Comparison of ENCODE assay signal across 22 cellular contexts in the genomic region with DNA sequence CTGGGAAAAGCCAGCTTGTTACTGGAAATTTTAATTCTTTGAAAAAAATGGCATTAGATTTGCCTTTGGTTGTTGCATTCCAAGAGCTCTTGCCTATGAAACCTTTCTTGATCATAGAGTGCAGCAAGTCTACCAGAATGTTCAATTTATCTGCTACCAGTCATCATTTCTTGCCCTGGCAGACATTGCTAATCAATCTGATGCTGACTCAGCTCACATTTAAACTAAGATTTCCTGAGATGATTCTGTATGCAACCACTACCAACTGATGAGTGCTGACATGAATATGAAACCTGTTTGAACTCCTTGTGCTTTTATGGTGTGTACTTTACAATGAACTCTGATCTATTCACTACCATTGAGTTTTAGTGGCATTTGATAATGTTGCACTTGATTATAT.
DNase-seq lines count a peak whose midpoint lies in the region; ATAC-seq, FAIRE-seq and TF ChIP-seq lines count a peak whose summit lies in the region.
"Had no signal": no experiment of that assay in that cellular context is flagged by ENCODE, and none has a peak within 500 bp of the region (broad histone marks: within the 10 kb centered on the region; RNA-seq: fewer than 3 reads in every experiment).

No MANE protein-coding gene starts in this region.

- H3K27ac ChIP-seq in HepG2 (ENCODE audit: extremely low read length, insufficient read depth, low read length) (no peak overlapping the region), right lobe of liver (no peak overlapping the region), GM23338 (ENCODE audit: low read depth) (no peak overlapping the region), IMR-90 (ENCODE audit: insufficient read depth, low read length) (no peak overlapping the region), coronary artery (no peak overlapping the region)
- H3K27ac ChIP-seq: BLaER1 treated with 17β-estradiol and CSF1 and Interleukin-3, amounts not matched to agents 10 nM and 100 nM; C4-2B had no signal

- no peak overlapping the region for H2AK9ac ChIP-seq in IMR-90 (replicated peaks; ENCODE audit: low read depth, low read length, poor library complexity)

- H2AK5ac ChIP-seq in IMR-90 (ENCODE audit: low read depth, low read length): no peak overlapping the region

- intact Hi-C loops in HepG2 (cut with micrococcal nuclease; ENCODE audit: unreplicated experiment): no loop called here
- intact Hi-C loops in right lobe of liver (cut with DNase I): no loop called here
- intact Hi-C loops in IMR-90 (cut with micrococcal nuclease): no loop called here

- no peak overlapping the region for H2BK15ac ChIP-seq in IMR-90 (ENCODE audit: low read depth, low read length)

- no peak overlapping the region for H3K4ac ChIP-seq in IMR-90 (ENCODE audit: low read depth, low read length)

- peaks cover 10% of the 10 kb centered on the region; the same call in 1 of the 2 replicates for H3K9me2 ChIP-seq in GM23338 (ENCODE audit: insufficient read depth)

- H3K9me3 ChIP-seq in HepG2 (ENCODE audit: low read length) (no peaks in the 10 kb centered on the region; the same call in 1 of the 2 replicates), right lobe of liver (no peaks in the 10 kb centered on the region), IMR-90 (ENCODE audit: control insufficient read depth, insufficient read depth, low read length) (no peaks in the 10 kb centered on the region)
- H3K9me3 ChIP-seq: Caco-2 had no signal

- no peak for FAIRE-seq in HepG2 (lab: Jason Lieb, UNC)
- FAIRE-seq: A204.1, D721Med, G401.6, GM12891, GM19239 had no signal

- H3K4me1 Mint-ChIP-seq in GM23338: peaks cover under 1% of the 10 kb centered on the region; the same call in 2 of the 3 replicates
- H3K4me1 Mint-ChIP-seq: B cell had no signal

- no peak for DNase-seq in HepG2 (ENCODE audit: low spot score)
- DNase-seq in right lobe of liver: no peak
- no peak for DNase-seq in GM23338 (ENCODE audit: low spot score)
- DNase-seq in IMR-90: no peak
- DNase-seq in coronary artery (ENCODE audit: low spot score): no peak
- no peak for DNase-seq in activated CD4-positive, alpha-beta T cell treated with anti-CD3 and anti-CD28 coated beads, Interleukin-2, amount 50 U/mL, for 4 hours
- DNase-seq: 8988T; AML-193; Caco-2; Calu3; CD4-positive, alpha-beta T cell; CD8-positive, alpha-beta T cell; DMS79 treated with DMSO at 0.1 percent for 48 hours; GF-D8 had no signal

- TF ChIP-seq CTCF in HepG2 (CRISPR knock-in tag; IDR thresholded peaks at IDR 0.05) (no peak), right lobe of liver (IDR thresholded peaks at IDR 0.05) (no peak), GM23338 (conservative IDR thresholded peaks at IDR 0.05; ENCODE audit: low read depth in 2 of 2) (no peak), IMR-90 (conservative IDR thresholded peaks at IDR 0.05; ENCODE audit: low read depth, low read length) (no peak), coronary artery (IDR thresholded peaks at IDR 0.05) (no peak)

- TF ChIP-seq RAD21 in HepG2 (CRISPR knock-in tag; IDR thresholded peaks at IDR 0.05) (no peak), IMR-90 (IDR thresholded peaks at IDR 0.05; ENCODE audit: low read length) (no peak)

- TF ChIP-seq EP300 in HepG2 (IDR thresholded peaks at IDR 0.05; ENCODE audit: low read depth in 2 of 2, low read length in 2 of 2) (no peak), HepG2 (CRISPR knock-in tag; IDR thresholded peaks at IDR 0.05; ENCODE audit: borderline replicate concordance) (no peak)

- no peak overlapping the region for H3K14ac ChIP-seq in IMR-90 (replicated peaks; ENCODE audit: low read depth, low read length)

- H4K20me1 ChIP-seq in HepG2 (ENCODE audit: insufficient read depth, low read length): no peaks in the 10 kb centered on the region
- H4K20me1 ChIP-seq in GM23338 (replicated peaks; ENCODE audit: insufficient read depth): no peaks in the 10 kb centered on the region
- H4K20me1 ChIP-seq in IMR-90 (ENCODE audit: insufficient read depth, low read length): no peaks in the 10 kb centered on the region
- H4K20me1 ChIP-seq: BLaER1 treated with 17β-estradiol and CSF1 and Interleukin-3, amounts not matched to agents 10 nM and 100 nM had no signal

- no peaks in the 10 kb centered on the region for H3F3A ChIP-seq in GM23338 (replicated peaks; ENCODE audit: low read depth)

- no peak overlapping the region for H2BK20ac ChIP-seq in IMR-90 (ENCODE audit: low read depth, low read length)

- H3K56ac ChIP-seq in IMR-90 (ENCODE audit: extremely low read depth, insufficient read depth, low read length): no peak overlapping the region

- H3K36me3 ChIP-seq in HepG2 (replicated peaks in 1 of 2; ENCODE audit: control insufficient read depth in 1 of 2, insufficient read depth in 2 of 2, low read length in 2 of 2) (no peaks in the 10 kb centered on the region), right lobe of liver (no peaks in the 10 kb centered on the region), GM23338 (ENCODE audit: insufficient read depth) (no peaks in the 10 kb centered on the region), IMR-90 (ENCODE audit: control insufficient read depth, insufficient read depth, low read length) (no peaks in the 10 kb centered on the region)
- H3K36me3 ChIP-seq: BLaER1 treated with 17β-estradiol and CSF1 and Interleukin-3, amounts not matched to agents 10 nM and 100 nM had no signal

- H3K27me3 Mint-ChIP-seq in GM23338 (ENCODE audit: insufficient read depth, low read depth, poor library complexity): no peaks in the 10 kb centered on the region
- H3K27me3 Mint-ChIP-seq: B cell; CD4-positive, alpha-beta T cell had no signal

- no peaks in the 10 kb centered on the region for H3K79me2 ChIP-seq in HepG2 (ENCODE audit: insufficient read depth, low read length)
- H3K79me2 ChIP-seq in GM23338 (replicated peaks; ENCODE audit: insufficient read depth): no peaks in the 10 kb centered on the region

- no peak overlapping the region for H3K4me3 Mint-ChIP-seq in GM23338
- H3K4me3 Mint-ChIP-seq: B cell; CD4-positive, alpha-beta T cell; CD8-positive, alpha-beta T cell had no signal

- no peak overlapping the region for H4K5ac ChIP-seq in IMR-90 (ENCODE audit: low read depth, low read length)

- H3K23ac ChIP-seq in IMR-90 (ENCODE audit: low read depth, low read length): no peak overlapping the region

- no peak overlapping the region for H3K4me2 ChIP-seq in HepG2 (ENCODE audit: low read depth, low read length)
- no peak overlapping the region for H3K4me2 ChIP-seq in GM23338
- no peak overlapping the region for H3K4me2 ChIP-seq in IMR-90 (ENCODE audit: low read depth, low read length)
- H3K4me2 ChIP-seq: BLaER1 treated with 17β-estradiol and CSF1 and Interleukin-3, amounts not matched to agents 10 nM and 100 nM had no signal

- H3K27me3 ChIP-seq in HepG2 (ENCODE audit: control insufficient read depth in 1 of 2, insufficient read depth in 2 of 2, low read length in 2 of 2): 0 out of 5 replicates have a peak, but pooled peaks cover 0 to 5% of the 10 kb centered on the region in 2 experiments
- H3K27me3 ChIP-seq in right lobe of liver: no peaks in the 10 kb centered on the region
- no peaks in the 10 kb centered on the region for H3K27me3 ChIP-seq in GM23338 (ENCODE audit: insufficient read depth)
- H3K27me3 ChIP-seq in IMR-90 (ENCODE audit: control insufficient read depth, insufficient read depth, low read length): peaks cover 2% of the 10 kb centered on the region; the same call in 1 of the 2 replicates
- H3K27me3 ChIP-seq: BLaER1 treated with 17β-estradiol and CSF1 and Interleukin-3, amounts not matched to agents 10 nM and 100 nM had no signal

- no peak overlapping the region for H3K27ac Mint-ChIP-seq in GM23338
- H3K27ac Mint-ChIP-seq: B cell; CD4-positive, alpha-beta T cell; CD8-positive, alpha-beta T cell had no signal

- H3K9me1 ChIP-seq in IMR-90 (ENCODE audit: insufficient read depth, low read length): no peaks in the 10 kb centered on the region

- POLR2A ChIA-PET in HepG2 (lab: Yijun Ruan, JAX): no interaction called here
- POLR2A ChIA-PET in IMR-90 (lab: Charles Lee; ENCODE audit: unreplicated experiment): no interaction called here

- no peak overlapping the region for H2BK5ac ChIP-seq in IMR-90 (ENCODE audit: low read depth, low read length, poor library complexity, severe bottlenecking)

- no peak overlapping the region for H2BK120ac ChIP-seq in IMR-90 (ENCODE audit: low read depth, low read length)

- H4K91ac ChIP-seq in IMR-90 (ENCODE audit: insufficient read depth, low read depth, low read length): no peak overlapping the region

- no peak overlapping the region for H3K9ac ChIP-seq in HepG2 (ENCODE audit: insufficient read depth, low read depth, low read length)
- no peak overlapping the region for H3K9ac ChIP-seq in IMR-90 (ENCODE audit: low read depth, low read length)
- H3K9ac ChIP-seq: BLaER1 treated with 17β-estradiol and CSF1 and Interleukin-3, amounts not matched to agents 10 nM and 100 nM had no signal

- H4K8ac ChIP-seq in IMR-90 (ENCODE audit: low read depth in 2 of 2, low read length in 2 of 2): no peak overlapping the region

- H2AFZ ChIP-seq in HepG2 (ENCODE audit: low read length) (no peak overlapping the region), GM23338 (0 out of 2 replicates have a peak overlapping the region, but pooled peaks have one; percentile 14), IMR-90 (replicated peaks; ENCODE audit: low read length, poor library complexity) (no peak overlapping the region)

- no peak overlapping the region for H3K18ac ChIP-seq in IMR-90 (ENCODE audit: low read depth, low read length)

- ATAC-seq in HepG2 (no peak), right lobe of liver (no peak), GM23338 (no peak), IMR-90 (ENCODE audit: low read depth) (no peak)
- ATAC-seq: CD8-positive, alpha-beta T cell had no signal

- CTCF ChIA-PET in HepG2 (lab: Yijun Ruan, JAX; ENCODE audit: low intra/inter-chr PET ratio, low total read pairs) (no interaction called here), IMR-90 (lab: Yijun Ruan, JAX) (no interaction called here)

- H3K36me3 Mint-ChIP-seq in GM23338 (ENCODE audit: low read depth): peaks cover 3% of the 10 kb centered on the region; the same call in 1 of the 3 replicates
- H3K36me3 Mint-ChIP-seq: CD8-positive, alpha-beta T cell had no signal

- dilution Hi-C loops in IMR-90 (cut with HindIII; ENCODE audit: low sequenced_read_pairs, unreplicated experiment): no loop called here

- no peak for TF ChIP-seq POLR2A in HepG2 (IDR thresholded peaks at IDR 0.05; ENCODE audit: insufficient read depth in 1 of 2, low read depth in 2 of 2, low read length in 2 of 2)
- TF ChIP-seq POLR2A in right lobe of liver (IDR thresholded peaks at IDR 0.05): no peak
- no peak for TF ChIP-seq POLR2A in IMR-90 (IDR thresholded peaks at IDR 0.05; ENCODE audit: low read depth, low read length)

- in situ Hi-C loops in HepG2 (cut with HindIII; ENCODE audit: extremely low pct_ligation_motif_present, low pct_unique_long_range_greater_than_20kb): no loop called here
- in situ Hi-C loops in IMR-90 (cut with MboI; ENCODE audit: low sequenced_read_pairs): no loop called here

- no peaks in the 10 kb centered on the region for H3K79me1 ChIP-seq in IMR-90 (ENCODE audit: low read depth in 1 of 2, low read length in 2 of 2)

- H3K4me1 ChIP-seq in HepG2 (ENCODE audit: insufficient read depth, low read length) (no peaks in the 10 kb centered on the region), right lobe of liver (no peaks in the 10 kb centered on the region), GM23338 (ENCODE audit: insufficient read depth) (no peaks in the 10 kb centered on the region), IMR-90 (ENCODE audit: control insufficient read depth, insufficient read depth, low read length) (no peaks in the 10 kb centered on the region)
- H3K4me1 ChIP-seq: BLaER1 treated with 17β-estradiol and CSF1 and Interleukin-3, amounts not matched to agents 10 nM and 100 nM; Caco-2 had no signal

- H3K4me3 ChIP-seq in HepG2 (replicated peaks in 1 of 3; ENCODE audit: insufficient read depth in 1 of 3, low read depth in 2 of 3, low read length in 3 of 3) (no peak overlapping the region), right lobe of liver (no peak overlapping the region), GM23338 (no peak overlapping the region), IMR-90 (ENCODE audit: insufficient read depth, low read depth, low read length) (no peak overlapping the region), coronary artery (no peak overlapping the region)
- H3K4me3 ChIP-seq: BLaER1 treated with 17β-estradiol and CSF1 and Interleukin-3, amounts not matched to agents 10 nM and 100 nM had no signal

- BruUV-seq in HepG2 (replicated peaks; lab: Mats Ljungman, UMichigan) (no TSS peak), IMR-90 (replicated peaks; lab: Mats Ljungman, UMichigan) (no TSS peak)

- no peaks in the 10 kb centered on the region; the same call in 2 of the 3 replicates for H3K9me3 Mint-ChIP-seq in GM23338
- H3K9me3 Mint-ChIP-seq: CD8-positive, alpha-beta T cell had no signal
